Comparison of ENCODE assay signal across 12 cellular contexts in genomic region chr4:38509551-38509950, GRCh38.
DNase-seq lines count a peak whose midpoint lies in the region; ATAC-seq, FAIRE-seq and TF ChIP-seq lines count a peak whose summit lies in the region.
"Had no signal": no experiment of that assay in that cellular context is flagged by ENCODE, and none has a peak within 500 bp of the region (broad histone marks: within the 10 kb centered on the region; RNA-seq: fewer than 3 reads in every experiment).

No MANE protein-coding gene starts in this region.

- intact Hi-C loops in CD4-positive, alpha-beta T cell (cut with DNase I, micrococcal nuclease), result loop anchor here in 1 of 2 experiments (2.0 to 5.0 kb wide), 2 partner anchors 52 to 153 kb away; no protein-coding TSS in a partner anchor
- intact Hi-C loops in thyroid gland (cut with DNase I), result no loop called here

- no peaks in the 10 kb centered on the region for H3K9me3 Mint-ChIP-seq in CD4-positive, alpha-beta T cell
- H3K9me3 Mint-ChIP-seq in T-cell, result no peaks in the 10 kb centered on the region
- no peaks in the 10 kb centered on the region for H3K9me3 Mint-ChIP-seq in activated naive CD8-positive, alpha-beta T cell treated with anti-CD3 and anti-CD28 coated beads for 36 hours
- H3K9me3 Mint-ChIP-seq: nephron had no signal

- H3K36me3 Mint-ChIP-seq in CD4-positive, alpha-beta T cell (ENCODE audit: low read depth), result peaks cover 34% of the 10 kb centered on the region
- H3K36me3 Mint-ChIP-seq in T-cell, result peaks cover 32% of the 10 kb centered on the region
- peaks cover 4% of the 10 kb centered on the region for H3K36me3 Mint-ChIP-seq in activated naive CD8-positive, alpha-beta T cell treated with anti-CD3 and anti-CD28 coated beads for 36 hours

- H3K4me3 ChIP-seq in thyroid gland (replicated peaks in 1 of 3), result no peak overlapping the region
- H3K4me3 ChIP-seq: ascending aorta, smooth muscle cell had no signal

- CTCF ChIA-PET in CD4-positive, alpha-beta T cell (lab: Charles Lee), result interaction anchor here (0.5 to 1.6 kb wide), 3 partner anchors 10 to 180 kb away, joined by 3 to 5 read pairs (median 4); no protein-coding TSS in a partner anchor
- CTCF ChIA-PET in T-cell (lab: Charles Lee), result interaction anchor here in 1 of 2 donors (0.5 to 1.3 kb wide), 4 partner anchors 12 to 335 kb away, joined by 3 to 7 read pairs (median 4); no protein-coding TSS in a partner anchor

- POLR2A ChIA-PET in CD4-positive, alpha-beta T cell (lab: Charles Lee), result interaction anchor here (0.7 to 2.4 kb wide), 24 partner anchors 10 to 330 kb away, joined by 3 to 20 read pairs (median 4); no protein-coding TSS in a partner anchor
- POLR2A ChIA-PET in T-cell (lab: Charles Lee), result interaction anchor here in 1 of 2 donors (0.7 to 0.8 kb wide), 2 partner anchors 18 to 157 kb away, joined by 3 to 4 read pairs; no protein-coding TSS in a partner anchor

- no peaks in the 10 kb centered on the region for H3K36me3 ChIP-seq in thyroid gland
- H3K36me3 ChIP-seq: ascending aorta had no signal

- ATAC-seq in CD4-positive, alpha-beta T cell (ENCODE audit: poor library complexity), result peak; percentile 93
- ATAC-seq in GM21381 (IDR thresholded peaks at IDR 0.05; ENCODE audit: unreplicated experiment) (peak; percentile 66), T-cell (replicated peaks in 1 of 4) (peak; percentile 96 to 98 (median 97))

- H3K27me3 Mint-ChIP-seq in CD4-positive, alpha-beta T cell, result no peaks in the 10 kb centered on the region
- H3K27me3 Mint-ChIP-seq in T-cell, result no peaks in the 10 kb centered on the region
- no peaks in the 10 kb centered on the region for H3K27me3 Mint-ChIP-seq in activated naive CD8-positive, alpha-beta T cell treated with anti-CD3 and anti-CD28 coated beads for 36 hours

- in situ Hi-C loops in KBM-7 (cut with MboI; ENCODE audit: low pct_unique_long_range_greater_than_20kb, low sequenced_read_pairs), result no loop called here

- peak overlapping the region; percentile 60 for H3K27ac ChIP-seq in CD4-positive, alpha-beta T cell (ENCODE audit: low read depth, low read length)
- no peak overlapping the region for H3K27ac ChIP-seq in thyroid gland
- H3K27ac ChIP-seq: ascending aorta, C4-2B had no signal

- no peak for TF ChIP-seq CTCF in CD4-positive, alpha-beta T cell (IDR thresholded peaks at IDR 0.05)
- TF ChIP-seq CTCF in thyroid gland (IDR thresholded peaks at IDR 0.05), result no peak

- peak overlapping the region; percentile 86 for H3K27ac Mint-ChIP-seq in CD4-positive, alpha-beta T cell
- H3K27ac Mint-ChIP-seq in T-cell, result peak overlapping the region; percentile 95 to 96
- H3K27ac Mint-ChIP-seq in activated naive CD8-positive, alpha-beta T cell treated with anti-CD3 and anti-CD28 coated beads for 36 hours, result peak overlapping the region; percentile 44
- H3K27ac Mint-ChIP-seq: nephron had no signal

- FAIRE-seq in H54 (lab: Jason Lieb, UNC), result no peak

- peaks cover 84% of the 10 kb centered on the region for H3K4me1 Mint-ChIP-seq in CD4-positive, alpha-beta T cell (ENCODE audit: low read depth)
- peaks cover 88 to 92% (median 90%) of the 10 kb centered on the region in 3 donors for H3K4me1 Mint-ChIP-seq in T-cell
- H3K4me1 Mint-ChIP-seq in activated naive CD8-positive, alpha-beta T cell treated with anti-CD3 and anti-CD28 coated beads for 36 hours, result peaks cover 83% of the 10 kb centered on the region

- H3K4me1 ChIP-seq in thyroid gland, result no peaks in the 10 kb centered on the region
- H3K4me1 ChIP-seq: ascending aorta had no signal

- H3K9me3 ChIP-seq in CD4-positive, alpha-beta T cell (ENCODE audit: control insufficient read depth, low read length), result no peaks in the 10 kb centered on the region
- no peaks in the 10 kb centered on the region for H3K9me3 ChIP-seq in thyroid gland
- H3K9me3 ChIP-seq: ascending aorta had no signal

- no peaks in the 10 kb centered on the region for H3K27me3 ChIP-seq in CD4-positive, alpha-beta T cell (ENCODE audit: control insufficient read depth, insufficient read depth, low read length)
- no peaks in the 10 kb centered on the region for H3K27me3 ChIP-seq in thyroid gland
- H3K27me3 ChIP-seq: ascending aorta had no signal

- H3K4me3 Mint-ChIP-seq in CD4-positive, alpha-beta T cell, result peak overlapping the region; percentile 82
- H3K4me3 Mint-ChIP-seq in T-cell, result peak overlapping the region; percentile 89 to 91 (median 90)
- peak overlapping the region; percentile 47 for H3K4me3 Mint-ChIP-seq in activated naive CD8-positive, alpha-beta T cell treated with anti-CD3 and anti-CD28 coated beads for 36 hours
- H3K4me3 Mint-ChIP-seq: nephron had no signal

- TF ChIP-seq POLR2A in H54 (IDR thresholded peaks at IDR 0.05; ENCODE audit: low read depth, low read length) (no peak), thyroid gland (IDR thresholded peaks at IDR 0.05) (no peak)

- WGBS in thyroid gland, 2 donors, result 84 to 92% methylated on average over 5 of the region's 5 CpGs

- peak in 8 of 10 experiments; percentile 30 to 52 (median 43) for DNase-seq in CD4-positive, alpha-beta T cell
- peak; percentile 21 to 71 (median 48) for DNase-seq in T-cell
- DNase-seq in activated naive CD8-positive, alpha-beta T cell treated with anti-CD3 and anti-CD28 coated beads for 36 hours, result peak; percentile 36
- DNase-seq in H54 (ENCODE audit: insufficient read length, low spot score), result no peak
- no peak for DNase-seq in KBM-7
- DNase-seq in thyroid gland, result no peak
- no peak for DNase-seq in NCI-H345 treated with DMSO at 0.1 percent for 48 hours (lab: John Stamatoyannopoulos, UW; ENCODE audit: unreplicated experiment)

Comparison
In these comparisons a context has a peak if more than half of its experiments do, and no peak if none do; other contexts are left out.
1. DNase-seq: peak in CD4-positive, alpha-beta T cell (8 of 10), T-cell (34 of 34) and activated naive CD8-positive, alpha-beta T cell treated with anti-CD3 and anti-CD28 coated beads for 36 hours (single experiment); none in H54 (single experiment), KBM-7 (single experiment), thyroid gland (0 of 2) and NCI-H345 treated with DMSO at 0.1 percent for 48 hours (single experiment).
2. H3K27ac Mint-ChIP-seq: peak in every context shown above with its lines; median percentile 96 in T-cell; 86 in CD4-positive, alpha-beta T cell; 44 in activated naive CD8-positive, alpha-beta T cell treated with anti-CD3 and anti-CD28 coated beads for 36 hours.
3. Peak in every context shown above with its lines, with median percentiles within 50 percentile points of each other: ATAC-seq and H3K4me3 Mint-ChIP-seq.